ENCODE assay signal across 8 cellular contexts in the genomic region with DNA sequence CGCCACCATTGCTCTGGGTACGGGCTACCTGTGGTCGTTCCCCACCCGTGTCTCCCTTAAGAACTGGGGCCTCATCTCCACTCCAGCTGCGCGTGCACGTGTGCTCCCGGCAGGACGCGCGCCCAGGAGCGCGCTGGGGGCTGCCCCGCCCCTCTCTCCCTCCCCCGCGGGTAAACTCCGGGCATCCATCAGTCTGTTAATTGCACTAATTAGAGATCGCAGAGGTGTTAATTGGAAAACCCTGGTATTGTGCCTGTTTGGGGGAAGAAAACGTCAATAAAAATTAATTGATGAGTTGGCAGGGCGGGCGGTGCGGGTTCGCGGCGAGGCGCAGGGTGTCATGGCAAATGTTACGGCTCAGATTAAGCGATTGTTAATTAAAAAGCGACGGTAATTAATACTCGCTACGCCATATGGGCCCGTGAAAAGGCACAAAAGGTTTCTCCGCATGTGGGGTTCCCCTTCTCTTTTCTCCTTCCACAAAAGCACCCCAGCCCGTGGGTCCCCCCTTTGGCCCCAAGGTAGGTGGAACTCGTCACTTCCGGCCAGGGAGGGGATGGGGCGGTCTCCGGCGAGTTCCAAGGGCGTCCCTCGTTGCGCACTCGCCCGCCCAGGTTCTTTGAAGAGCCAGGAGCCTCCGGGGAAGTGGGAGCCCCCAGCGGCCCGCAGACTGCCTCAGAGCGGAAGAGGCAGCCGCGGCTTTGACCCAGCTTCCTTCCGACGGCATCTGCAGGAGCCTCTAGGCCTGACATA. TPM values are rescaled to one million over a fixed set of nuclear protein-coding genes. Genes with fewer than 3 reads are reported as not detected.
DNase-seq lines count a peak whose midpoint lies in the region; ATAC-seq and TF ChIP-seq lines count a peak whose summit lies in the region.

No MANE protein-coding gene starts in this region.

- H3K9ac ChIP-seq in Loucy (ENCODE audit: low read depth, low read length, poor library complexity, severe bottlenecking) (peak overlapping the region; percentile 85), trophoblast cell (ENCODE audit: low read length) (no peak overlapping the region)

- peak overlapping the region; percentile 56 for H4K12ac ChIP-seq in trophoblast cell (ENCODE audit: low read depth, low read length)

- H4K8ac ChIP-seq in trophoblast cell (ENCODE audit: low read depth, low read length) = peak overlapping the region; percentile 71

- no peak overlapping the region for H2BK120ac ChIP-seq in trophoblast cell (ENCODE audit: insufficient read depth, low read length, poor library complexity)

- H3K4me3 ChIP-seq in Loucy (ENCODE audit: low read length, poor library complexity, severe bottlenecking) (peak overlapping the region; percentile 91), trophoblast cell (ENCODE audit: low read depth, low read length) (peak overlapping the region; percentile 62), upper lobe of right lung (peak overlapping the region; percentile 49)

- WGBS in trophoblast cell (ENCODE audit: extremely low coverage, insufficient coverage, insufficient read length) = no CpG with 5 or more reads among the region's 53 CpGs

- no peak overlapping the region for H2AK5ac ChIP-seq in trophoblast cell (ENCODE audit: low read length)

- H3F3A ChIP-seq in Loucy (ENCODE audit: low read depth) = no peaks in the 10 kb centered on the region

- H3K9me3 ChIP-seq in Loucy (ENCODE audit: insufficient read depth, low read depth, low read length) (no peaks in the 10 kb centered on the region), trophoblast cell (ENCODE audit: insufficient read depth, low read depth, low read length) (no peaks in the 10 kb centered on the region), upper lobe of right lung (no peaks in the 10 kb centered on the region)

- H3K18ac ChIP-seq in trophoblast cell (ENCODE audit: low read length) = peak overlapping the region; percentile 30

- ATAC-seq in GM19452 (IDR thresholded peaks at IDR 0.05; ENCODE audit: unreplicated experiment) (peak; percentile 71), upper lobe of right lung (peak; percentile 67)

- H3K27ac ChIP-seq in trophoblast cell (ENCODE audit: low read depth, low read length) (no peak overlapping the region), upper lobe of right lung (no peak overlapping the region)

- H2AFZ ChIP-seq in Loucy (ENCODE audit: low read length) = peak overlapping the region; percentile 94
- H2AFZ ChIP-seq in trophoblast cell (ENCODE audit: insufficient read depth, low read length, poor library complexity) = peak overlapping the region; percentile 47

- H2BK5ac ChIP-seq in trophoblast cell (ENCODE audit: low read depth, low read length, poor library complexity) = no peak overlapping the region

- TF ChIP-seq CTCF in Loucy (conservative IDR thresholded peaks at IDR 0.05; ENCODE audit: low read length) = no peak
- no peak for TF ChIP-seq CTCF in upper lobe of right lung (IDR thresholded peaks at IDR 0.05)

- intact Hi-C loops in upper lobe of right lung (cut with DNase I) = no loop called here

- H2BK12ac ChIP-seq in trophoblast cell (ENCODE audit: low read length) = no peak overlapping the region

- H3K9me2 ChIP-seq in Loucy (replicated peaks; ENCODE audit: low read depth, low read length) = no peaks in the 10 kb centered on the region

- H3K4ac ChIP-seq in trophoblast cell (ENCODE audit: low read depth, low read length) = no peak overlapping the region

- H4K91ac ChIP-seq in trophoblast cell (ENCODE audit: low read depth, low read length) = peak overlapping the region; percentile 9

- H3K27me3 ChIP-seq in Loucy (ENCODE audit: insufficient read depth, low read length, poor library complexity, severe bottlenecking) (no peaks in the 10 kb centered on the region), trophoblast cell (ENCODE audit: insufficient read depth, low read length) (no peaks in the 10 kb centered on the region), upper lobe of right lung (no peaks in the 10 kb centered on the region)

- peaks cover 68% of the 10 kb centered on the region for H3K79me2 ChIP-seq in Loucy (ENCODE audit: insufficient read depth, low read length)
- no peaks in the 10 kb centered on the region for H3K79me2 ChIP-seq in trophoblast cell (ENCODE audit: control insufficient read depth, insufficient read depth, low read length, poor library complexity)

- H3K79me1 ChIP-seq in trophoblast cell (ENCODE audit: low read length) = peaks cover 3% of the 10 kb centered on the region

- H4K20me1 ChIP-seq in Loucy (ENCODE audit: insufficient read depth, low read length, poor library complexity, severe bottlenecking) = peaks cover 26% of the 10 kb centered on the region

- DNase-seq in activated T-cell treated with anti-CD3 and anti-CD28 coated beads for 24 hours (ENCODE audit: low read depth) (peak; percentile 77), fibroblast of gingiva (ENCODE audit: low read depth) (peak; percentile 38), trophoblast cell (peak in 1 of 2 donors; percentile 26), upper lobe of right lung (no peak), NCI-H524 (lab: John Stamatoyannopoulos, UW) (no peak), NCI-H1436 (lab: John Stamatoyannopoulos, UW) (no peak)

- H3K23ac ChIP-seq in trophoblast cell (ENCODE audit: low read length) = no peak overlapping the region

- H3K4me1 ChIP-seq in Loucy (ENCODE audit: insufficient read depth, low read length, poor library complexity, severe bottlenecking) (peaks cover 47% of the 10 kb centered on the region), trophoblast cell (ENCODE audit: control insufficient read depth in 1 of 2, insufficient read depth in 2 of 2, low read length in 2 of 2) (peaks cover 6 to 15% of the 10 kb centered on the region in 2 experiments), upper lobe of right lung (peaks cover 31% of the 10 kb centered on the region)

- peaks cover 3% of the 10 kb centered on the region; the same call in 1 of the 2 replicates for H3K36me3 ChIP-seq in Loucy (ENCODE audit: insufficient read depth, low read length)
- peaks cover under 1 to 3% of the 10 kb centered on the region in 2 experiments for H3K36me3 ChIP-seq in trophoblast cell (ENCODE audit: control insufficient read depth in 1 of 2, insufficient read depth in 2 of 2, low read length in 2 of 2)
- H3K36me3 ChIP-seq in upper lobe of right lung = peaks cover 4% of the 10 kb centered on the region

- H3K14ac ChIP-seq in trophoblast cell (ENCODE audit: low read length) = no peak overlapping the region

- H3K4me2 ChIP-seq in Loucy (ENCODE audit: low read depth, low read length, poor library complexity, severe bottlenecking) (peak overlapping the region; percentile 96), trophoblast cell (ENCODE audit: low read length) (peak overlapping the region; percentile 79)

RNA-seq across cellular contexts. Expression of a gene that starts 14.4 kb away (rescaled TPM):
- 14.4 TPM in 2 replicates for polyA plus RNA-seq in trophoblast cell (2013)
- total RNA-seq in upper lobe of right lung = 29.9 TPM

Comparison
In these comparisons a context has a peak if more than half of its experiments do, and no peak if none do; other contexts are left out.
1. DNase-seq: peak in activated T-cell treated with anti-CD3 and anti-CD28 coated beads for 24 hours (single experiment) and fibroblast of gingiva (single experiment); none in upper lobe of right lung (single experiment), NCI-H524 (0 of 2) and NCI-H1436 (single experiment).
2. Peak in every context shown above with its lines, with median percentiles within 50 percentile points of each other: H3K4me3 ChIP-seq.